ENCODE assay signal across 15 cellular contexts in the genomic region with DNA sequence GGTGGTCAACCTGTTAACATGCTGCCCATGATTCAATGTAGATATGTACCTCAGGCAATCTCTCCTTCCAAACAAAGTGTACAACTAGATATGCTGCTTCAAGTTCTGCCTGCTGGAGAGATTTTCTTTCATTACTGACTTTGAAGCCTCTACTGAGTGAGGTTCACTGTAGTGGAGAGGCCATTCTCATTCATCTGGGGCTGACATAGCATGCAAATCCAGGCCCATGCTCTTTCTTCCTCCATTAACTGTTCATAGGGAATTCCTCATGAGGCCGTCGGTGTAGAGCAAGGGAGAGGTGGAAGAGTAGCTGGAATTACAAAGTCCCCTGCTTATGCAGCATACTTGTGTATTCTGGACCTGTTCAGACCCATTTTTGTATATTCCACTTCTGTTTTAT. TPM values are rescaled to one million over a fixed set of nuclear protein-coding genes. Genes with fewer than 3 reads are reported as not detected.
DNase-seq lines count a peak whose midpoint lies in the region; ATAC-seq lines count a peak whose summit lies in the region.
"Had no signal": no experiment of that assay in that cellular context is flagged by ENCODE, and none has a peak within 500 bp of the region (broad histone marks: within the 10 kb centered on the region; RNA-seq: fewer than 3 reads in every experiment).

No MANE protein-coding gene starts in this region.

- ATAC-seq in activated CD8-positive, alpha-beta T cell treated with anti-CD3 and anti-CD28 coated beads, Interleukin-2, amount 10 ng/mL, durations not matched to agents 7 days and 5 days, result no peak
- no peak for ATAC-seq in naive thymus-derived CD8-positive, alpha-beta T cell
- ATAC-seq in HG03520 (IDR thresholded peaks at IDR 0.05; ENCODE audit: unreplicated experiment) (no peak), HG03045 (IDR thresholded peaks at IDR 0.05; ENCODE audit: unreplicated experiment) (no peak)
- ATAC-seq: A549 had no signal

- H3K36me3 Mint-ChIP-seq in activated CD4-positive, alpha-beta T cell treated with anti-CD3 and anti-CD28 coated beads, Interleukin-2, amount 10 ng/mL, durations not matched to agents 7 days and 5 days (ENCODE audit: low read depth), result peaks cover 22% of the 10 kb centered on the region
- H3K36me3 Mint-ChIP-seq in IgD-negative memory B cell, result peaks cover 3% of the 10 kb centered on the region
- H3K36me3 Mint-ChIP-seq in activated CD8-positive, alpha-beta T cell treated with anti-CD3 and anti-CD28 coated beads, Interleukin-2, amount 10 ng/mL, durations not matched to agents 7 days and 5 days (ENCODE audit: low read depth), result peaks cover 3% of the 10 kb centered on the region
- peaks cover 0 to 10% (median 10%) of the 10 kb centered on the region in 3 donors for H3K36me3 Mint-ChIP-seq in naive thymus-derived CD8-positive, alpha-beta T cell

- H3K9me3 Mint-ChIP-seq in activated CD4-positive, alpha-beta T cell treated with anti-CD3 and anti-CD28 coated beads, Interleukin-2, amount 10 ng/mL, durations not matched to agents 7 days and 5 days, result peaks cover 17% of the 10 kb centered on the region
- H3K9me3 Mint-ChIP-seq in IgD-negative memory B cell, result peaks cover 3 to 13% (median 6%) of the 10 kb centered on the region in 3 donors
- no peaks in the 10 kb centered on the region for H3K9me3 Mint-ChIP-seq in activated CD8-positive, alpha-beta T cell treated with anti-CD3 and anti-CD28 coated beads, Interleukin-2, amount 10 ng/mL, durations not matched to agents 7 days and 5 days (ENCODE audit: insufficient read depth)
- H3K9me3 Mint-ChIP-seq in naive thymus-derived CD8-positive, alpha-beta T cell, result peaks cover 0 to 14% (median 3%) of the 10 kb centered on the region in 9 donors

- peak overlapping the region; percentile 94 for H3K27ac Mint-ChIP-seq in activated CD4-positive, alpha-beta T cell treated with anti-CD3 and anti-CD28 coated beads, Interleukin-2, amount 10 ng/mL, durations not matched to agents 7 days and 5 days
- peak overlapping the region; percentile 63 to 98 (median 83) for H3K27ac Mint-ChIP-seq in IgD-negative memory B cell
- H3K27ac Mint-ChIP-seq in activated CD8-positive, alpha-beta T cell treated with anti-CD3 and anti-CD28 coated beads, Interleukin-2, amount 10 ng/mL, durations not matched to agents 7 days and 5 days, result peak overlapping the region; percentile 96
- peak overlapping the region; percentile 61 to 99 (median 96) for H3K27ac Mint-ChIP-seq in naive thymus-derived CD8-positive, alpha-beta T cell

- no peak for DNase-seq in activated CD4-positive, alpha-beta T cell treated with anti-CD3 and anti-CD28 coated beads, Interleukin-2, amount 10 ng/mL, durations not matched to agents 7 days and 5 days
- DNase-seq in activated CD4-positive, alpha-beta T cell treated with anti-CD3 and anti-CD28 coated beads for 4 hours, result no peak
- no peak for DNase-seq in activated CD8-positive, alpha-beta T cell treated with anti-CD3 and anti-CD28 coated beads, Interleukin-2, amount 10 ng/mL, durations not matched to agents 7 days and 5 days
- no peak for DNase-seq in naive thymus-derived CD8-positive, alpha-beta T cell
- no peak for DNase-seq in posterior cingulate gyrus
- DNase-seq: kidney, NCI-H2081 treated with DMSO at 0.1 percent for 48 hours, NCI-H510A, SHP77 treated with DMSO at 0.1 percent for 48 hours, T1000, upper lobe of right lung had no signal

- H3K4me1 Mint-ChIP-seq in activated CD4-positive, alpha-beta T cell treated with anti-CD3 and anti-CD28 coated beads, Interleukin-2, amount 10 ng/mL, durations not matched to agents 7 days and 5 days, result peaks cover 41% of the 10 kb centered on the region
- peaks cover 27 to 36% (median 31%) of the 10 kb centered on the region in 3 donors for H3K4me1 Mint-ChIP-seq in IgD-negative memory B cell
- peaks cover 40% of the 10 kb centered on the region for H3K4me1 Mint-ChIP-seq in activated CD8-positive, alpha-beta T cell treated with anti-CD3 and anti-CD28 coated beads, Interleukin-2, amount 10 ng/mL, durations not matched to agents 7 days and 5 days (ENCODE audit: low read depth)
- peaks cover 11 to 48% (median 35%) of the 10 kb centered on the region in 4 donors for H3K4me1 Mint-ChIP-seq in naive thymus-derived CD8-positive, alpha-beta T cell

- intact Hi-C loops in posterior cingulate gyrus (cut with DNase I), result no loop called here

- POLR2A ChIA-PET in activated CD4-positive, alpha-beta T cell treated with anti-CD3 and anti-CD28 coated beads, Interleukin-2, amount 10 ng/mL, durations not matched to agents 7 days and 5 days (lab: Charles Lee), result no interaction called here
- POLR2A ChIA-PET in activated CD8-positive, alpha-beta T cell treated with anti-CD3 and anti-CD28 coated beads, Interleukin-2, amount 10 ng/mL, durations not matched to agents 7 days and 5 days (lab: Charles Lee), result no interaction called here
- POLR2A ChIA-PET in naive thymus-derived CD8-positive, alpha-beta T cell (lab: Charles Lee), result interaction anchor here (1.2 kb wide), 1 partner anchor 17 kb away, joined by 3 read pairs; no protein-coding TSS in a partner anchor

- H3K4me3 Mint-ChIP-seq in activated CD4-positive, alpha-beta T cell treated with anti-CD3 and anti-CD28 coated beads, Interleukin-2, amount 10 ng/mL, durations not matched to agents 7 days and 5 days, result no peak overlapping the region
- peak overlapping the region in 2 of 4 donors; percentile 51 to 78 for H3K4me3 Mint-ChIP-seq in IgD-negative memory B cell
- peak overlapping the region; percentile 78 for H3K4me3 Mint-ChIP-seq in activated CD8-positive, alpha-beta T cell treated with anti-CD3 and anti-CD28 coated beads, Interleukin-2, amount 10 ng/mL, durations not matched to agents 7 days and 5 days
- peak overlapping the region in 9 of 10 donors; percentile 33 to 90 (median 83) for H3K4me3 Mint-ChIP-seq in naive thymus-derived CD8-positive, alpha-beta T cell

- H3K27me3 Mint-ChIP-seq in activated CD4-positive, alpha-beta T cell treated with anti-CD3 and anti-CD28 coated beads, Interleukin-2, amount 10 ng/mL, durations not matched to agents 7 days and 5 days, result no peaks in the 10 kb centered on the region
- no peaks in the 10 kb centered on the region for H3K27me3 Mint-ChIP-seq in IgD-negative memory B cell
- H3K27me3 Mint-ChIP-seq in activated CD8-positive, alpha-beta T cell treated with anti-CD3 and anti-CD28 coated beads, Interleukin-2, amount 10 ng/mL, durations not matched to agents 7 days and 5 days (ENCODE audit: low read depth), result no peaks in the 10 kb centered on the region
- H3K27me3 Mint-ChIP-seq in naive thymus-derived CD8-positive, alpha-beta T cell, result no peaks in the 10 kb centered on the region

- CTCF ChIA-PET in activated CD4-positive, alpha-beta T cell treated with anti-CD3 and anti-CD28 coated beads, Interleukin-2, amount 10 ng/mL, durations not matched to agents 7 days and 5 days (lab: Charles Lee), result interaction anchor here (1.1 to 1.8 kb wide), 3 partner anchors 10 to 108 kb away, joined by 3 to 4 read pairs (median 3); no protein-coding TSS in a partner anchor
- CTCF ChIA-PET in activated CD8-positive, alpha-beta T cell treated with anti-CD3 and anti-CD28 coated beads, Interleukin-2, amount 10 ng/mL, durations not matched to agents 7 days and 5 days (lab: Charles Lee), result interaction anchor here (1.2 to 1.5 kb wide), 2 partner anchors 13 to 105 kb away, joined by 3 to 4 read pairs; no protein-coding TSS in a partner anchor

RNA-seq across cellular contexts. Expression of gene VANGL2, which starts 38.6 kb away (rescaled TPM):
- under 1 TPM in 1 of 2 experiments, not detected in 1; 0.04 TPM for total RNA-seq in activated CD4-positive, alpha-beta T cell treated with anti-CD3 and anti-CD28 coated beads, Interleukin-2, amount 10 ng/mL, durations not matched to agents 7 days and 5 days
- polyA plus RNA-seq in IgD-negative memory B cell, result not detected
- total RNA-seq in activated CD8-positive, alpha-beta T cell treated with anti-CD3 and anti-CD28 coated beads, Interleukin-2, amount 10 ng/mL, durations not matched to agents 7 days and 5 days, result not detected
- total RNA-seq in naive thymus-derived CD8-positive, alpha-beta T cell, result under 1 TPM; 0.10 to 0.14 TPM
- not detected for polyA plus RNA-seq in naive thymus-derived CD8-positive, alpha-beta T cell
